ENCODE assay signal across 15 cellular contexts in genomic region chr3:69252631-69253030, GRCh38.
DNase-seq lines count a peak whose midpoint lies in the region; TF ChIP-seq lines count a peak whose summit lies in the region.
"Had no signal": no experiment of that assay in that cellular context is flagged by ENCODE, and none has a peak within 500 bp of the region (broad histone marks: within the 10 kb centered on the region; RNA-seq: fewer than 3 reads in every experiment).

No MANE protein-coding gene starts in this region.

- no peak overlapping the region for H3K4me3 Mint-ChIP-seq in progenitor cell of endocrine pancreas (ENCODE audit: low read depth)
- H3K4me3 Mint-ChIP-seq: CD8-positive, alpha-beta memory T cell had no signal

- intact Hi-C loops in tibial artery (cut with DNase I; ENCODE audit: low total_unique reads), result no loop called here

- no peak for TF ChIP-seq CTCF in progenitor cell of endocrine pancreas (IDR thresholded peaks at IDR 0.05; ENCODE audit: unreplicated experiment)
- no peak for TF ChIP-seq CTCF in tibial artery (IDR thresholded peaks at IDR 0.05)

- H3K27me3 ChIP-seq in tibial artery, result no peaks in the 10 kb centered on the region
- H3K27me3 ChIP-seq: BLaER1 had no signal

- H3K36me3 Mint-ChIP-seq in progenitor cell of endocrine pancreas (ENCODE audit: insufficient read depth), result no peaks in the 10 kb centered on the region
- H3K36me3 Mint-ChIP-seq: CD8-positive, alpha-beta memory T cell had no signal

- peak overlapping the region; percentile 56 for H3K27ac Mint-ChIP-seq in progenitor cell of endocrine pancreas
- H3K27ac Mint-ChIP-seq: CD8-positive, alpha-beta memory T cell had no signal

- peaks cover 43% of the 10 kb centered on the region for H3K4me1 Mint-ChIP-seq in progenitor cell of endocrine pancreas (ENCODE audit: low read depth)

- no peaks in the 10 kb centered on the region for H3K27me3 Mint-ChIP-seq in progenitor cell of endocrine pancreas

- H3K27ac ChIP-seq in tibial artery, result no peak overlapping the region
- H3K27ac ChIP-seq: BLaER1 had no signal

- H3K36me3 ChIP-seq in tibial artery, result no peaks in the 10 kb centered on the region

- DNase-seq in NCI-H146 (lab: John Stamatoyannopoulos, UW), result peak; percentile 13
- no peak for DNase-seq in NCI-H146 treated with DMSO at 0.1 percent for 48 hours (lab: John Stamatoyannopoulos, UW; ENCODE audit: unreplicated experiment)
- DNase-seq in NCI-H2029 treated with DMSO at 0.1 percent for 48 hours (lab: John Stamatoyannopoulos, UW), result peak; percentile 4
- DNase-seq in kidney tubule cell (ENCODE audit: low spot score), result peak; percentile 78
- no peak for DNase-seq in progenitor cell of endocrine pancreas (ENCODE audit: low spot score, unreplicated experiment)
- DNase-seq in activated CD4-positive, alpha-beta T cell treated with anti-CD3 and anti-CD28 coated beads, Interleukin-2, amount 50 U/mL, for 4 hours, result no peak
- no peak for DNase-seq in tibial artery
- DNase-seq in ecto neural progenitor cell (ENCODE audit: low spot score), result no peak
- DNase-seq: 8988T; CD8-positive, alpha-beta memory T cell; GOT3; NCI-H1694 treated with DMSO at 0.1 percent for 48 hours; NCI-H69; PC-3 had no signal

- no peaks in the 10 kb centered on the region for H3K9me3 ChIP-seq in tibial artery
- H3K9me3 ChIP-seq: BLaER1 had no signal

- H3K4me3 ChIP-seq in tibial artery, result no peak overlapping the region
- H3K4me3 ChIP-seq: BLaER1 had no signal

- no peaks in the 10 kb centered on the region for H3K9me3 Mint-ChIP-seq in progenitor cell of endocrine pancreas (ENCODE audit: low read depth)
- H3K9me3 Mint-ChIP-seq: CD8-positive, alpha-beta memory T cell had no signal

- no peaks in the 10 kb centered on the region for H3K4me1 ChIP-seq in tibial artery
- H3K4me1 ChIP-seq: BLaER1 had no signal

Comparison
In these comparisons a context has a peak if more than half of its experiments do, and no peak if none do; other contexts are left out.
1. DNase-seq: peak in NCI-H146 (single experiment), NCI-H2029 treated with DMSO at 0.1 percent for 48 hours (single experiment) and kidney tubule cell (single experiment); none in NCI-H146 treated with DMSO at 0.1 percent for 48 hours (single experiment), progenitor cell of endocrine pancreas (single experiment), activated CD4-positive, alpha-beta T cell treated with anti-CD3 and anti-CD28 coated beads, Interleukin-2, amount 50 U/mL, for 4 hours (0 of 2), tibial artery (0 of 2) and ecto neural progenitor cell (single experiment).